Comparison of ENCODE assay signal across 9 cellular contexts in genomic region chr6:27872634-27873028, GRCh38. TPM values are rescaled to one million over a fixed set of nuclear protein-coding genes. Genes with fewer than 3 reads are reported as not detected.
DNase-seq lines count a peak whose midpoint lies in the region; ATAC-seq and TF ChIP-seq lines count a peak whose summit lies in the region.
"Had no signal": no experiment of that assay in that cellular context is flagged by ENCODE, and none has a peak within 500 bp of the region (broad histone marks: within the 10 kb centered on the region; RNA-seq: fewer than 3 reads in every experiment).

No MANE protein-coding gene starts in this region.

- no peaks in the 10 kb centered on the region for H3K79me2 ChIP-seq in GM23248 (ENCODE audit: insufficient read depth)
- no peaks in the 10 kb centered on the region for H3K79me2 ChIP-seq in SK-N-SH (ENCODE audit: insufficient read depth)

- POLR2A ChIA-PET in SK-N-SH (lab: Yijun Ruan, JAX), result interaction anchor here (0.6 to 11.4 kb wide), 28 partner anchors 9 to 1853 kb away, joined by 3 to 578 read pairs (median 8); a partner anchor contains a TSS

- DNase-seq in COR-L47 (lab: John Stamatoyannopoulos, UW), result peak; percentile 28
- no peak for DNase-seq in GM23248
- no peak for DNase-seq in SK-N-SH
- no peak for DNase-seq in fibroblast of mammary gland (ENCODE audit: low read depth)
- DNase-seq in sciatic nerve (ENCODE audit: low spot score), result no peak
- no peak for DNase-seq in C1 segment of cervical spinal cord (lab: John Stamatoyannopoulos, UW)
- DNase-seq in RKO (ENCODE audit: low spot score), result no peak
- no peak for DNase-seq in NCI-H1436 (lab: John Stamatoyannopoulos, UW)

- H3K9me3 ChIP-seq in GM23248 (ENCODE audit: low read depth), result no peaks in the 10 kb centered on the region
- H3K9me3 ChIP-seq in SK-N-SH, result no peaks in the 10 kb centered on the region

- H3K9me2 ChIP-seq in GM23248 (ENCODE audit: insufficient read depth) (no peaks in the 10 kb centered on the region), SK-N-SH (no peaks in the 10 kb centered on the region)

- H4K20me1 ChIP-seq in GM23248 (ENCODE audit: insufficient read depth) (no peaks in the 10 kb centered on the region), SK-N-SH (ENCODE audit: insufficient read depth) (no peaks in the 10 kb centered on the region)

- no peak for TF ChIP-seq EP300 in SK-N-SH (IDR thresholded peaks at IDR 0.05; ENCODE audit: borderline replicate concordance in 1 of 2, low read depth in 1 of 2, low read length in 1 of 2)

- H2AFZ ChIP-seq in GM23248, result peak overlapping the region; percentile 84
- H2AFZ ChIP-seq in SK-N-SH (ENCODE audit: low read depth), result peak overlapping the region; percentile 67; the same call in 1 of the 2 replicates

- H3K9ac ChIP-seq in GM23248 (peak overlapping the region; percentile 93), SK-N-SH (peak overlapping the region; percentile 64)
- H3K9ac ChIP-seq: KMS-11 had no signal

- H3K4me1 ChIP-seq in GM23248 (ENCODE audit: insufficient read depth) (no peaks in the 10 kb centered on the region), SK-N-SH (ENCODE audit: control insufficient read depth in 1 of 2, insufficient read depth in 2 of 2, low read depth in 1 of 2, low read length in 1 of 2) (peaks cover 0 to 9% of the 10 kb centered on the region in 2 experiments; a peak in 3 of 4 replicates)

- H3K36me3 ChIP-seq in GM23248 (ENCODE audit: low read depth) (no peaks in the 10 kb centered on the region), SK-N-SH (replicated peaks in 1 of 2; ENCODE audit: control insufficient read depth in 1 of 2, insufficient read depth in 2 of 2, low read length in 1 of 2) (no peaks in the 10 kb centered on the region)

- 0 to 2% methylated on average over 16 of the region's 16 CpGs for WGBS in GM23248 (ENCODE audit: low coverage in 1 of 2, low lambda C conversion rate in 2 of 2, missing lambda C conversion rate in 2 of 2), 2 experiments
- 9% methylated on average over 15 of the region's 16 CpGs for WGBS in SK-N-SH (ENCODE audit: low lambda C conversion rate)

- peaks cover 36% of the 10 kb centered on the region for H3F3A ChIP-seq in GM23248 (ENCODE audit: insufficient read depth)
- H3F3A ChIP-seq in SK-N-SH (replicated peaks; ENCODE audit: insufficient read depth), result peaks cover 27% of the 10 kb centered on the region

- TF ChIP-seq RAD21 in SK-N-SH (IDR thresholded peaks at IDR 0.05; ENCODE audit: low read length), result no peak

- TF ChIP-seq CTCF in SK-N-SH (IDR thresholded peaks at IDR 0.05) (no peak), fibroblast of mammary gland (conservative IDR thresholded peaks at IDR 0.05; ENCODE audit: control insufficient read depth, insufficient read depth, low read depth, low read length) (no peak)

- in situ Hi-C loops in GM23248 (cut with MboI), result loop anchor here (25.0 kb wide), 1 partner anchor 1835 kb away; a partner anchor contains a TSS

- ATAC-seq in sciatic nerve, result peak; percentile 4

- intact Hi-C loops in sciatic nerve (cut with DNase I), result no loop called here

- H3K4me2 ChIP-seq in GM23248 (ENCODE audit: unreplicated experiment) (peak overlapping the region; percentile 90), SK-N-SH (peak overlapping the region; percentile 79)
- H3K4me2 ChIP-seq: KMS-11 had no signal

- H3K27ac ChIP-seq in GM23248 (peak overlapping the region; percentile 92), SK-N-SH (ENCODE audit: low read depth in 2 of 2, low read length in 1 of 2) (peak overlapping the region; percentile 80 to 97)
- H3K27ac ChIP-seq: KMS-11 had no signal

- CTCF ChIA-PET in SK-N-SH (lab: Yijun Ruan, JAX), result interaction anchor here (0.7 to 3.4 kb wide), 6 partner anchors 16 to 54 kb away, joined by 3 to 19 read pairs (median 4); a partner anchor contains a TSS

- H3K4me3 ChIP-seq in GM23248, result peak overlapping the region; percentile 82
- H3K4me3 ChIP-seq in SK-N-SH (ENCODE audit: low read depth in 2 of 2, low read length in 1 of 2), result peak overlapping the region; percentile 68 to 71
- H3K4me3 ChIP-seq in fibroblast of mammary gland (ENCODE audit: control insufficient read depth, low read depth, low read length), result peak overlapping the region; percentile 60

- H3K27me3 ChIP-seq in GM23248 (replicated peaks; ENCODE audit: insufficient read depth) (no peaks in the 10 kb centered on the region), SK-N-SH (ENCODE audit: insufficient read depth) (no peaks in the 10 kb centered on the region)

TF ChIP-seq in SK-N-SH, 30 proteins besides CTCF, POLR2A, EP300 and RAD21:
- TF ChIP-seq EZH2phosphoT487 (IDR thresholded peaks at IDR 0.05; ENCODE audit: borderline replicate concordance, low read depth) (no peak), USF1 (IDR thresholded peaks at IDR 0.05; ENCODE audit: borderline replicate concordance, low read depth) (no peak), FOXM1 (IDR thresholded peaks at IDR 0.05; ENCODE audit: low read depth) (no peak), RXRA (IDR thresholded peaks at IDR 0.05; ENCODE audit: borderline replicate concordance, low read depth) (no peak), RCOR1 (IDR thresholded peaks at IDR 0.05; ENCODE audit: low read length) (no peak), POLR2AphosphoS5 (IDR thresholded peaks at IDR 0.05; ENCODE audit: low read depth, low read length) (no peak), GATA2 (CRISPR knock-in tag; IDR thresholded peaks at IDR 0.05) (no peak), USF2 (IDR thresholded peaks at IDR 0.05; ENCODE audit: borderline replicate concordance, low read depth, low read length) (no peak), TEAD4 (IDR thresholded peaks at IDR 0.05; ENCODE audit: borderline replicate concordance, insufficient read depth) (no peak), ZBTB33 (IDR thresholded peaks at IDR 0.05; ENCODE audit: borderline replicate concordance, low read depth) (no peak), NFIC (IDR thresholded peaks at IDR 0.05; ENCODE audit: borderline replicate concordance) (no peak), NRF1 (IDR thresholded peaks at IDR 0.05; ENCODE audit: low read depth, low read length) (no peak), RFX5 (IDR thresholded peaks at IDR 0.05; ENCODE audit: low read length) (no peak)

RNA-seq across cellular contexts. Expression of gene OR2B2, which starts 39.6 kb away (rescaled TPM):
- not detected in 2 replicates for total RNA-seq in GM23248 (2014; rRNA removed; shearing (Covaris generic))
- not detected in 2 replicates for polyA plus RNA-seq in GM23248 (2016; fragmentation: Nextera tagmentation; extraction: Ambion mirVana)
- not detected in 2 replicates for polyA plus RNA-seq in SK-N-SH (2012; rRNA removed)
- polyA plus RNA-seq in SK-N-SH (2012; cell fraction: cytosol; rRNA removed), result not detected in 2 replicates
- not detected in 2 replicates for polyA plus RNA-seq in SK-N-SH (2012; cell fraction: nucleus; rRNA removed)
- not detected for total RNA-seq in sciatic nerve
